Comparison of ENCODE assay signal across 1 cellular context in the genomic region with DNA sequence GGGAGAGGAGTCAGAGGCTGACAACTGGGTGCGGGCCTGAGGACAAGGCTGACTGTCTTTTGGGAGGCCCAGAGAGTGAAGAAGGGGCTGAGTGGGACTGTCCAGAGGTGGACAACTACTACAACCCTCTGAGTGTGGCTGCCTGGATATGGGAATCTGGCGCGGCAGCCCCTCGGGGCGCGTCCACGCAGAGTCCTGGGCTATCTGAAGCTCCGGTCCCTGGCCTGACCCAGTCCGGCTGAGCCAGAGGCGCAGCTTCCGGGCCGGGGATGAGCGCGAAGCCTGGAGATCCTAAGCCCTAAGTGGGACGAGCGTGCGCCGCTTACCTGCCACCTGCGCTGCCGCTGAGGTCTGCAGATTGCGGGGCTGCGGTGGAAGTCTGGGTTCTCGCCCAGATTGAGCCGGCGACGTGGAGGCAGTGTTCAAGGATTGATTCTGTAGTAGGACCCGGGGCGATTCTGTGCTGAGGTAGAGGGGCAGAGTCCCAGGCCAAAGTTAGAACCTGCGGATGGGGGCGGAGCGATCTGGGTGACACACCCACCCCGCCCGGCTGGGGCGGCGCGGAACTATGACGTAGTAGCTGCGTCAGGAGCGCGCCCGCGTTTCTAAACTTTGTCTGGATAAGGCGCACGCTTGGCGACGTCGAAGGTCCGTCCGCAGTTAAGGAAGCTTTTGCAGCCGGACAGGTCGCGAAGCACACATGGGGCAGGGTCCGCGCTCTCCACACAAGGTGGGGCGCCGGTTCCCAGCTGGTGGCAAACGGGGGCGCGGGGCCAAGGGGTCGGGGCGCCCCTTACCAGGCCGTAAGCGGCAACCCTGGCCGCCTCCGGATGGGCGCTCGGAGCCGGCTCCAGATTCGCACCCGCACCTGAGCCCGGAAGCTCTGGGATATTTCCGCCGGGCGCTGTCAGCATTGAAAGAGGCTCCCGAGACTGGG.
TF ChIP-seq lines count a peak whose summit lies in the region.

A gene (minus strand): TSS at position 526 of the 937 bp plus-strand sequence. CDS start 674 bp downstream, outside the sequence.
A gene with protein sequence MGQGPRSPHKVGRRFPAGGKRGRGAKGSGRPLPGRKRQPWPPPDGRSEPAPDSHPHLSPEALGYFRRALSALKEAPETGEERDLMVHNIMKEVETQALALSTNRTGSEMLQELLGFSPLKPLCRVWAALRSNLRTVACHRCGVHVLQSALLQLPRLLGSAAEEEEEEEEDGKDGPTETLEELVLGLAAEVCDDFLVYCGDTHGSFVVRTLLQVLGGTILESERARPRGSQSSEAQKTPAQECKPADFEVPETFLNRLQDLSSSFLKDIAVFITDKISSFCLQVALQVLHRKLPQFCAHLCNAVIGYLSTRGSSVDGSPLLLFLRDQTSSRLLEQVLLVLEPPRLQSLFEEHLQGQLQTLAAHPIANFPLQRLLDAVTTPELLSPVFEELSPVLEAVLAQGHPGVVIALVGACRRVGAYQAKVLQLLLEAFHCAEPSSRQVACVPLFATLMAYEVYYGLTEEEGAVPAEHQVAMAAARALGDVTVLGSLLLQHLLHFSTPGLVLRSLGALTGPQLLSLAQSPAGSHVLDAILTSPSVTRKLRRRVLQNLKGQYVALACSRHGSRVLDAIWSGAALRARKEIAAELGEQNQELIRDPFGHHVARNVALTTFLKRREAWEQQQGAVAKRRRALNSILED (plus strand): TSS at position 596 of the 937 bp plus-strand sequence. CDS start 105 bp downstream, at position 701.

TF ChIP-seq in GM23338, 12 proteins besides CTCF, POLR2A, EP300 and RAD21:
- TF ChIP-seq, protein P1, sequence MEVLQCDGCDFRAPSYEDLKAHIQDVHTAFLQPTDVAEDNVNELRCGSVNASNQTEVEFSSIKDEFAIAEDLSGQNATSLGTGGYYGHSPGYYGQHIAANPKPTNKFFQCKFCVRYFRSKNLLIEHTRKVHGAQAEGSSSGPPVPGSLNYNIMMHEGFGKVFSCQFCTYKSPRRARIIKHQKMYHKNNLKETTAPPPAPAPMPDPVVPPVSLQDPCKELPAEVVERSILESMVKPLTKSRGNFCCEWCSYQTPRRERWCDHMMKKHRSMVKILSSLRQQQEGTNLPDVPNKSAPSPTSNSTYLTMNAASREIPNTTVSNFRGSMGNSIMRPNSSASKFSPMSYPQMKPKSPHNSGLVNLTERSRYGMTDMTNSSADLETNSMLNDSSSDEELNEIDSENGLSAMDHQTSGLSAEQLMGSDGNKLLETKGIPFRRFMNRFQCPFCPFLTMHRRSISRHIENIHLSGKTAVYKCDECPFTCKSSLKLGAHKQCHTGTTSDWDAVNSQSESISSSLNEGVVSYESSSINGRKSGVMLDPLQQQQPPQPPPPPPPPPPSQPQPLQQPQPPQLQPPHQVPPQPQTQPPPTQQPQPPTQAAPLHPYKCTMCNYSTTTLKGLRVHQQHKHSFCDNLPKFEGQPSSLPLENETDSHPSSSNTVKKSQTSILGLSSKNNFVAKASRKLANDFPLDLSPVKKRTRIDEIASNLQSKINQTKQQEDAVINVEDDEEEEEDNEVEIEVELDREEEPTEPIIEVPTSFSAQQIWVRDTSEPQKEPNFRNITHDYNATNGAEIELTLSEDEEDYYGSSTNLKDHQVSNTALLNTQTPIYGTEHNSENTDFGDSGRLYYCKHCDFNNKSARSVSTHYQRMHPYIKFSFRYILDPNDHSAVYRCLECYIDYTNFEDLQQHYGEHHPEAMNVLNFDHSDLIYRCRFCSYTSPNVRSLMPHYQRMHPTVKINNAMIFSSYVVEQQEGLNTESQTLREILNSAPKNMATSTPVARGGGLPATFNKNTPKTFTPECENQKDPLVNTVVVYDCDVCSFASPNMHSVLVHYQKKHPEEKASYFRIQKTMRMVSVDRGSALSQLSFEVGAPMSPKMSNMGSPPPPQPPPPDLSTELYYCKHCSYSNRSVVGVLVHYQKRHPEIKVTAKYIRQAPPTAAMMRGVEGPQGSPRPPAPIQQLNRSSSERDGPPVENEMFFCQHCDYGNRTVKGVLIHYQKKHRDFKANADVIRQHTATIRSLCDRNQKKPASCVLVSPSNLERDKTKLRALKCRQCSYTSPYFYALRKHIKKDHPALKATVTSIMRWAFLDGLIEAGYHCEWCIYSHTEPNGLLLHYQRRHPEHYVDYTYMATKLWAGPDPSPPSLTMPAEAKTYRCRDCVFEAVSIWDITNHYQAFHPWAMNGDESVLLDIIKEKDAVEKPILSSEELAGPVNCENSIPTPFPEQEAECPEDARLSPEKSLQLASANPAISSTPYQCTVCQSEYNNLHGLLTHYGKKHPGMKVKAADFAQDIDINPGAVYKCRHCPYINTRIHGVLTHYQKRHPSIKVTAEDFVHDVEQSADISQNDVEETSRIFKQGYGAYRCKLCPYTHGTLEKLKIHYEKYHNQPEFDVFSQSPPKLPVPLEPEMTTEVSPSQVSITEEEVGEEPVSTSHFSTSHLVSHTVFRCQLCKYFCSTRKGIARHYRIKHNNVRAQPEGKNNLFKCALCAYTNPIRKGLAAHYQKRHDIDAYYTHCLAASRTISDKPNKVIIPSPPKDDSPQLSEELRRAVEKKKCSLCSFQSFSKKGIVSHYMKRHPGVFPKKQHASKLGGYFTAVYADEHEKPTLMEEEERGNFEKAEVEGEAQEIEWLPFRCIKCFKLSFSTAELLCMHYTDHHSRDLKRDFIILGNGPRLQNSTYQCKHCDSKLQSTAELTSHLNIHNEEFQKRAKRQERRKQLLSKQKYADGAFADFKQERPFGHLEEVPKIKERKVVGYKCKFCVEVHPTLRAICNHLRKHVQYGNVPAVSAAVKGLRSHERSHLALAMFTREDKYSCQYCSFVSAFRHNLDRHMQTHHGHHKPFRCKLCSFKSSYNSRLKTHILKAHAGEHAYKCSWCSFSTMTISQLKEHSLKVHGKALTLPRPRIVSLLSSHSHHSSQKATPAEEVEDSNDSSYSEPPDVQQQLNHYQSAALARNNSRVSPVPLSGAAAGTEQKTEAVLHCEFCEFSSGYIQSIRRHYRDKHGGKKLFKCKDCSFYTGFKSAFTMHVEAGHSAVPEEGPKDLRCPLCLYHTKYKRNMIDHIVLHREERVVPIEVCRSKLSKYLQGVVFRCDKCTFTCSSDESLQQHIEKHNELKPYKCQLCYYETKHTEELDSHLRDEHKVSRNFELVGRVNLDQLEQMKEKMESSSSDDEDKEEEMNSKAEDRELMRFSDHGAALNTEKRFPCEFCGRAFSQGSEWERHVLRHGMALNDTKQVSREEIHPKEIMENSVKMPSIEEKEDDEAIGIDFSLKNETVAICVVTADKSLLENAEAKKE (CRISPR knock-in tag; IDR thresholded peaks at IDR 0.05) = no peak
- TF ChIP-seq, protein P2, sequence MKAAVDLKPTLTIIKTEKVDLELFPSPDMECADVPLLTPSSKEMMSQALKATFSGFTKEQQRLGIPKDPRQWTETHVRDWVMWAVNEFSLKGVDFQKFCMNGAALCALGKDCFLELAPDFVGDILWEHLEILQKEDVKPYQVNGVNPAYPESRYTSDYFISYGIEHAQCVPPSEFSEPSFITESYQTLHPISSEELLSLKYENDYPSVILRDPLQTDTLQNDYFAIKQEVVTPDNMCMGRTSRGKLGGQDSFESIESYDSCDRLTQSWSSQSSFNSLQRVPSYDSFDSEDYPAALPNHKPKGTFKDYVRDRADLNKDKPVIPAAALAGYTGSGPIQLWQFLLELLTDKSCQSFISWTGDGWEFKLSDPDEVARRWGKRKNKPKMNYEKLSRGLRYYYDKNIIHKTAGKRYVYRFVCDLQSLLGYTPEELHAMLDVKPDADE (IDR thresholded peaks at IDR 0.05) = no peak
- TF ChIP-seq POLR2AphosphoS5 (IDR thresholded peaks at IDR 0.05; ENCODE audit: low read depth) (peak; percentile 78), NANOG (IDR thresholded peaks at IDR 0.05; ENCODE audit: borderline replicate concordance) (no peak), ZNF331 (CRISPR knock-in tag; IDR thresholded peaks at IDR 0.05; ENCODE audit: low read depth) (no peak), CREB1 (CRISPR knock-in tag; IDR thresholded peaks at IDR 0.05; ENCODE audit: low read depth) (peak; percentile 100)
TF ChIP-seq in GM23338: peak in this region for 2.
